7 cellular contexts compared by ENCODE assay signal in genomic region chr12:67069451-67070306, GRCh38.
DNase-seq lines count a peak whose midpoint lies in the region; ATAC-seq and TF ChIP-seq lines count a peak whose summit lies in the region.

No MANE protein-coding gene starts in this region.

- no peaks in the 10 kb centered on the region for H3K36me3 ChIP-seq in naive thymus-derived CD4-positive, alpha-beta T cell (ENCODE audit: control insufficient read depth in 2 of 3, insufficient read depth in 3 of 3, low read length in 3 of 3)

- peak; percentile 83 for ATAC-seq in naive thymus-derived CD4-positive, alpha-beta T cell

- intact Hi-C loops in naive thymus-derived CD4-positive, alpha-beta T cell (cut with micrococcal nuclease): loop anchor here in 1 of 2 donors (1.0 to 10.0 kb wide), 3 partner anchors 167 to 355 kb away; partner anchors contain the start of gene CAND1

- TF ChIP-seq CTCF in GM13977 (IDR thresholded peaks at IDR 0.05; ENCODE audit: extremely low read depth, insufficient read depth, missing control alignments) (no peak), HFF-Myc (IDR thresholded peaks at IDR 0.05; ENCODE audit: low read depth, low read length, missing control alignments) (no peak), type B pancreatic cell (conservative IDR thresholded peaks at IDR 0.05) (peak; percentile 42)

- in situ Hi-C loops in GM13977 (cut with MboI; ENCODE audit: low pct_unique_long_range_greater_than_20kb, low sequenced_read_pairs, unreplicated experiment): no loop called here

- H3K27me3 Mint-ChIP-seq in naive thymus-derived CD4-positive, alpha-beta T cell: peaks cover 4 to 62% (median 35%) of the 10 kb centered on the region in 5 donors
- peaks cover 28% of the 10 kb centered on the region for H3K27me3 Mint-ChIP-seq in type B pancreatic cell

- POLR2A ChIA-PET in naive thymus-derived CD4-positive, alpha-beta T cell (lab: Charles Lee): interaction anchor here (1.2 to 2.0 kb wide), 2 partner anchors 160 to 199 kb away, joined by 4 to 9 read pairs; partner anchors contain the start of gene CAND1

- peak overlapping the region; percentile 24 for H3K4me3 ChIP-seq in HFF-Myc (replicated peaks; ENCODE audit: low read depth, low read length)
- H3K4me3 ChIP-seq in naive thymus-derived CD4-positive, alpha-beta T cell (ENCODE audit: low read length): peak overlapping the region; percentile 54

- H3K27me3 ChIP-seq in naive thymus-derived CD4-positive, alpha-beta T cell (ENCODE audit: control insufficient read depth in 2 of 2, insufficient read depth in 2 of 2, low read length in 2 of 2): no peaks in the 10 kb centered on the region

- CTCF ChIA-PET in naive thymus-derived CD4-positive, alpha-beta T cell (lab: Charles Lee): interaction anchor here (0.6 to 1.9 kb wide), 3 partner anchors 10 to 1235 kb away, joined by 4 to 5 read pairs (median 4); no protein-coding TSS in a partner anchor

- peak overlapping the region; percentile 62 for H3K27ac ChIP-seq in epithelial cell of prostate
- no peak overlapping the region for H3K27ac ChIP-seq in naive thymus-derived CD4-positive, alpha-beta T cell (ENCODE audit: low read depth, low read length)

- H3K4me1 Mint-ChIP-seq in naive thymus-derived CD4-positive, alpha-beta T cell: peaks cover 9 to 27% (median 19%) of the 10 kb centered on the region in 7 donors
- peaks cover 14% of the 10 kb centered on the region for H3K4me1 Mint-ChIP-seq in type B pancreatic cell (ENCODE audit: unreplicated experiment)

- H3K36me3 Mint-ChIP-seq in naive thymus-derived CD4-positive, alpha-beta T cell: no peaks in the 10 kb centered on the region
- no peaks in the 10 kb centered on the region for H3K36me3 Mint-ChIP-seq in type B pancreatic cell

- no peaks in the 10 kb centered on the region for H3K9me3 ChIP-seq in naive thymus-derived CD4-positive, alpha-beta T cell (ENCODE audit: control insufficient read depth in 2 of 3, low read length in 3 of 3)

- peaks cover 0 to 1% (median 0%) of the 10 kb centered on the region in 11 donors for H3K9me3 Mint-ChIP-seq in naive thymus-derived CD4-positive, alpha-beta T cell
- no peaks in the 10 kb centered on the region for H3K9me3 Mint-ChIP-seq in type B pancreatic cell

- peak; percentile 41 for DNase-seq in GM13977 (ENCODE audit: low spot score)
- no peak for DNase-seq in HFF-Myc (ENCODE audit: extremely low read depth, low read depth)
- DNase-seq in NCI-H146 treated with DMSO at 0.1 percent for 48 hours (lab: John Stamatoyannopoulos, UW; ENCODE audit: unreplicated experiment): peak; percentile 52
- peak; percentile 11 to 15 for DNase-seq in activated CD4-positive, alpha-beta T cell treated with anti-CD3 and anti-CD28 coated beads, Interleukin-2, amount 50 U/mL, for 24 hours (ENCODE audit: low read depth in 1 of 2, low spot score in 1 of 2)
- no peak for DNase-seq in epithelial cell of prostate (ENCODE audit: low read depth, low spot score)
- peak; percentile 20 to 62 (median 42) for DNase-seq in naive thymus-derived CD4-positive, alpha-beta T cell
- peak; percentile 73 for DNase-seq in type B pancreatic cell (ENCODE audit: extremely low spot score, unreplicated experiment)

- H3K4me1 ChIP-seq in naive thymus-derived CD4-positive, alpha-beta T cell (ENCODE audit: control insufficient read depth in 2 of 2, insufficient read depth in 2 of 2, low read length in 2 of 2): peaks cover 0 to 5% of the 10 kb centered on the region in 2 donors

- peak overlapping the region; percentile 82 to 93 (median 88) for H3K4me3 Mint-ChIP-seq in naive thymus-derived CD4-positive, alpha-beta T cell
- peak overlapping the region; percentile 94 for H3K4me3 Mint-ChIP-seq in type B pancreatic cell

- peak overlapping the region in 5 of 9 donors; percentile 26 to 63 (median 46) for H3K27ac Mint-ChIP-seq in naive thymus-derived CD4-positive, alpha-beta T cell
- H3K27ac Mint-ChIP-seq in type B pancreatic cell: peak overlapping the region; percentile 82

Comparison
In these comparisons a context has a peak if more than half of its experiments do, and no peak if none do; other contexts are left out.
1. DNase-seq: peak in GM13977 (single experiment), NCI-H146 treated with DMSO at 0.1 percent for 48 hours (single experiment), activated CD4-positive, alpha-beta T cell treated with anti-CD3 and anti-CD28 coated beads, Interleukin-2, amount 50 U/mL, for 24 hours (2 of 2), naive thymus-derived CD4-positive, alpha-beta T cell (9 of 9) and type B pancreatic cell (single experiment); none in HFF-Myc (single experiment) and epithelial cell of prostate (single experiment).